ENCODE assay signal across 1 cellular context in genomic region chr16:86059253-86060171, GRCh38.
TF ChIP-seq lines count a peak whose summit lies in the region.

No MANE protein-coding gene starts in this region.

TF ChIP-seq in HepG2, 621 proteins besides CTCF, POLR2A, EP300 and RAD21 (continued from another document):
- no peak for TF ChIP-seq ZBTB33 (CRISPR knock-in tag; IDR thresholded peaks at IDR 0.05)
- no peak for TF ChIP-seq HNF1A (IDR thresholded peaks at IDR 0.05; ENCODE audit: low read depth)
- no peak for TF ChIP-seq HNF1A (CRISPR knock-in tag; IDR thresholded peaks at IDR 0.05; ENCODE audit: borderline replicate concordance)
- no peak for TF ChIP-seq FLYWCH1 (CRISPR knock-in tag; IDR thresholded peaks at IDR 0.05)
- TF ChIP-seq MED8 (CRISPR knock-in tag; IDR thresholded peaks at IDR 0.05; ENCODE audit: insufficient replicate concordance), result no peak
- TF ChIP-seq HBP1 (CRISPR knock-in tag; IDR thresholded peaks at IDR 0.05; ENCODE audit: low read depth), result no peak
- no peak for TF ChIP-seq ZNF577 (CRISPR knock-in tag; IDR thresholded peaks at IDR 0.05; ENCODE audit: borderline replicate concordance, low read depth)
- TF ChIP-seq KDM5A (IDR thresholded peaks at IDR 0.05; ENCODE audit: borderline replicate concordance, low read length), result no peak
- no peak for TF ChIP-seq NFKBIZ (CRISPR knock-in tag; IDR thresholded peaks at IDR 0.05)
- no peak for TF ChIP-seq CHD4 (IDR thresholded peaks at IDR 0.05; ENCODE audit: borderline replicate concordance, low read length)
- TF ChIP-seq SYNCRIP (IDR thresholded peaks at IDR 0.05; ENCODE audit: insufficient read depth, low read depth, low read length), result no peak
- TF ChIP-seq ZNF280D (CRISPR knock-in tag; IDR thresholded peaks at IDR 0.05), result no peak
- no peak for TF ChIP-seq ZNF513 (CRISPR knock-in tag; conservative IDR thresholded peaks at IDR 0.05)
